In genomic region chr18:58447342-58448190, GRCh38 we compare ENCODE assay signal across 2 cellular contexts.
TF ChIP-seq lines count a peak whose summit lies in the region.

No MANE protein-coding gene starts in this region.

TF ChIP-seq in GM23338, 12 proteins besides CTCF, POLR2A, EP300 and RAD21:
- no peak for TF ChIP-seq NANOG (IDR thresholded peaks at IDR 0.05; ENCODE audit: borderline replicate concordance)
- TF ChIP-seq, protein P1, sequence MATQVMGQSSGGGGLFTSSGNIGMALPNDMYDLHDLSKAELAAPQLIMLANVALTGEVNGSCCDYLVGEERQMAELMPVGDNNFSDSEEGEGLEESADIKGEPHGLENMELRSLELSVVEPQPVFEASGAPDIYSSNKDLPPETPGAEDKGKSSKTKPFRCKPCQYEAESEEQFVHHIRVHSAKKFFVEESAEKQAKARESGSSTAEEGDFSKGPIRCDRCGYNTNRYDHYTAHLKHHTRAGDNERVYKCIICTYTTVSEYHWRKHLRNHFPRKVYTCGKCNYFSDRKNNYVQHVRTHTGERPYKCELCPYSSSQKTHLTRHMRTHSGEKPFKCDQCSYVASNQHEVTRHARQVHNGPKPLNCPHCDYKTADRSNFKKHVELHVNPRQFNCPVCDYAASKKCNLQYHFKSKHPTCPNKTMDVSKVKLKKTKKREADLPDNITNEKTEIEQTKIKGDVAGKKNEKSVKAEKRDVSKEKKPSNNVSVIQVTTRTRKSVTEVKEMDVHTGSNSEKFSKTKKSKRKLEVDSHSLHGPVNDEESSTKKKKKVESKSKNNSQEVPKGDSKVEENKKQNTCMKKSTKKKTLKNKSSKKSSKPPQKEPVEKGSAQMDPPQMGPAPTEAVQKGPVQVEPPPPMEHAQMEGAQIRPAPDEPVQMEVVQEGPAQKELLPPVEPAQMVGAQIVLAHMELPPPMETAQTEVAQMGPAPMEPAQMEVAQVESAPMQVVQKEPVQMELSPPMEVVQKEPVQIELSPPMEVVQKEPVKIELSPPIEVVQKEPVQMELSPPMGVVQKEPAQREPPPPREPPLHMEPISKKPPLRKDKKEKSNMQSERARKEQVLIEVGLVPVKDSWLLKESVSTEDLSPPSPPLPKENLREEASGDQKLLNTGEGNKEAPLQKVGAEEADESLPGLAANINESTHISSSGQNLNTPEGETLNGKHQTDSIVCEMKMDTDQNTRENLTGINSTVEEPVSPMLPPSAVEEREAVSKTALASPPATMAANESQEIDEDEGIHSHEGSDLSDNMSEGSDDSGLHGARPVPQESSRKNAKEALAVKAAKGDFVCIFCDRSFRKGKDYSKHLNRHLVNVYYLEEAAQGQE (IDR thresholded peaks at IDR 0.05; ENCODE audit: unreplicated experiment), result no peak
- no peak for TF ChIP-seq EZH2 (IDR thresholded peaks at IDR 0.05; ENCODE audit: low read depth, unreplicated experiment)
- TF ChIP-seq ZNF114 (CRISPR knock-in tag; IDR thresholded peaks at IDR 0.05), result no peak
- no peak for TF ChIP-seq STAT1 (IDR thresholded peaks at IDR 0.05; ENCODE audit: unreplicated experiment)
- TF ChIP-seq CREB1 (CRISPR knock-in tag; IDR thresholded peaks at IDR 0.05; ENCODE audit: low read depth), result no peak
- TF ChIP-seq JUNB (IDR thresholded peaks at IDR 0.05; ENCODE audit: unreplicated experiment), result no peak
- no peak for TF ChIP-seq ZNF462 (CRISPR knock-in tag; IDR thresholded peaks at IDR 0.05)
- TF ChIP-seq POLR2AphosphoS5 (IDR thresholded peaks at IDR 0.05; ENCODE audit: low read depth), result no peak
TF ChIP-seq in GM23338: peak in this region for 0.

TF ChIP-seq in HepG2, 621 proteins besides CTCF, POLR2A, EP300 and RAD21:
- TF ChIP-seq ZBTB33 (CRISPR knock-in tag; IDR thresholded peaks at IDR 0.05) (no peak), ZSCAN21 (CRISPR knock-in tag; IDR thresholded peaks at IDR 0.05; ENCODE audit: borderline replicate concordance) (no peak), THAP9 (CRISPR knock-in tag; IDR thresholded peaks at IDR 0.05; ENCODE audit: borderline replicate concordance) (no peak), AHR (CRISPR knock-in tag; IDR thresholded peaks at IDR 0.05) (no peak), RFX5 (IDR thresholded peaks at IDR 0.05; ENCODE audit: low read depth, low read length) (no peak)
TF ChIP-seq in HepG2: peak in this region for 0.
